ENCODE assay signal across 31 cellular contexts in genomic region chr3:152853196-152853595, GRCh38. TPM values are rescaled to one million over a fixed set of nuclear protein-coding genes. Genes with fewer than 3 reads are reported as not detected.
DNase-seq lines count a peak whose midpoint lies in the region; ATAC-seq and TF ChIP-seq lines count a peak whose summit lies in the region.
"Had no signal": no experiment of that assay in that cellular context is flagged by ENCODE, and none has a peak within 500 bp of the region (broad histone marks: within the 10 kb centered on the region; RNA-seq: fewer than 3 reads in every experiment).

No MANE protein-coding gene starts in this region.

- H3K9me1 ChIP-seq in IMR-90 (ENCODE audit: insufficient read depth, low read length): no peaks in the 10 kb centered on the region

- no peak overlapping the region for H2AK5ac ChIP-seq in IMR-90 (ENCODE audit: low read depth, low read length)

- H2AK9ac ChIP-seq in IMR-90 (replicated peaks; ENCODE audit: low read depth, low read length, poor library complexity): no peak overlapping the region

- in situ Hi-C loops in IMR-90 (cut with MboI; ENCODE audit: low sequenced_read_pairs): no loop called here

- no peak for ATAC-seq in IMR-90 (ENCODE audit: low read depth)
- no peak for ATAC-seq in HG03460 (IDR thresholded peaks at IDR 0.05; ENCODE audit: unreplicated experiment)
- ATAC-seq in HG03097 (IDR thresholded peaks at IDR 0.05; ENCODE audit: low FRiP score, unreplicated experiment): no peak
- ATAC-seq: activated naive CD8-positive, alpha-beta T cell treated with anti-CD3 and anti-CD28 coated beads, Interleukin-2, amount 50 U/mL, for 24 hours; naive thymus-derived CD4-positive, alpha-beta T cell; right lobe of liver; stimulated activated naive CD8-positive, alpha-beta T cell treated with anti-CD3 and anti-CD28 coated beads, Interleukin-15, amount 100 ng/mL, for 72 hours had no signal

- no peak overlapping the region for H3K4ac ChIP-seq in IMR-90 (ENCODE audit: low read depth, low read length)

- no CpG with 5 or more reads among the region's 2 CpGs for WGBS in IMR-90 (ENCODE audit: extremely low coverage in 2 of 2, insufficient read length in 1 of 2), 2 experiments

- TF ChIP-seq RAD21 in IMR-90 (IDR thresholded peaks at IDR 0.05; ENCODE audit: low read length): no peak

- H3K4me2 ChIP-seq in IMR-90 (ENCODE audit: low read depth, low read length): no peak overlapping the region
- H3K4me2 ChIP-seq: KMS-11, PC-9 had no signal

- H4K8ac ChIP-seq in IMR-90 (ENCODE audit: low read depth in 2 of 2, low read length in 2 of 2): no peak overlapping the region

- H2BK120ac ChIP-seq in IMR-90 (ENCODE audit: low read depth, low read length): no peak overlapping the region

- no peak overlapping the region for H3K9ac ChIP-seq in IMR-90 (ENCODE audit: low read depth, low read length)
- H3K9ac ChIP-seq: KMS-11 had no signal

- H3K79me1 ChIP-seq in IMR-90 (ENCODE audit: low read depth in 1 of 2, low read length in 2 of 2): no peaks in the 10 kb centered on the region

- no peak overlapping the region for H4K91ac ChIP-seq in IMR-90 (ENCODE audit: insufficient read depth, low read depth, low read length)

- H3K23ac ChIP-seq in IMR-90 (ENCODE audit: low read depth, low read length): no peak overlapping the region

- no peak overlapping the region for H2BK20ac ChIP-seq in IMR-90 (ENCODE audit: low read depth, low read length)

- DNase-seq in IMR-90: peak; percentile 4
- DNase-seq in epithelial cell of esophagus (ENCODE audit: low read depth): peak; percentile 57
- peak; percentile 18 for DNase-seq in foreskin melanocyte
- DNase-seq in WERI-Rb-1: no peak
- DNase-seq in superior temporal gyrus (ENCODE audit: extremely low spot score): no peak
- DNase-seq: activated CD4-positive, alpha-beta memory T cell treated with anti-CD3 and anti-CD28 coated beads, Interleukin-2, amount 10 ng/mL, durations not matched to agents 7 days and 5 days; activated CD4-positive, alpha-beta T cell treated with anti-CD3 and anti-CD28 coated beads for 1 hour; activated CD8-positive, alpha-beta memory T cell treated with anti-CD3 and anti-CD28 coated beads, Interleukin-2, amount 50 U/mL, for 4 hours; activated naive CD4-positive, alpha-beta T cell; activated naive CD8-positive, alpha-beta T cell treated with anti-CD3 and anti-CD28 coated beads, Interleukin-2, amount 50 U/mL, for 24 hours; CD4-positive, alpha-beta T cell; cerebellar nuclear complex; DND-41; esophagus squamous epithelium; GOT3; head of caudate nucleus; HFFc6; naive thymus-derived CD4-positive, alpha-beta T cell; NCI-H2029; NCI-H524 treated with DMSO at 0.1 percent for 48 hours; PC-9; right lobe of liver; stimulated activated CD4-positive, alpha-beta T cell treated with anti-CD3 and anti-CD28 coated beads, Interleukin-12 subunit alpha, Interleukin-12 subunit beta, amount 100 ng/mL, for 4 hours; stimulated activated CD4-positive, alpha-beta T cell treated with anti-CD3 and anti-CD28 coated beads, Interleukin-2, amount 100 ng/mL, for 48 hours; stimulated activated naive CD8-positive, alpha-beta T cell treated with anti-CD3 and anti-CD28 coated beads, Interleukin-15, amount 100 ng/mL, for 72 hours; thyroid gland had no signal

- dilution Hi-C loops in IMR-90 (cut with HindIII; ENCODE audit: low sequenced_read_pairs, unreplicated experiment): no loop called here

- no peaks in the 10 kb centered on the region for H3K4me1 ChIP-seq in IMR-90 (ENCODE audit: control insufficient read depth, insufficient read depth, low read length)
- H3K4me1 ChIP-seq: right lobe of liver, thyroid gland had no signal

- H3K36me3 ChIP-seq in IMR-90 (ENCODE audit: control insufficient read depth, insufficient read depth, low read length): no peaks in the 10 kb centered on the region
- no peaks in the 10 kb centered on the region for H3K36me3 ChIP-seq in WERI-Rb-1
- H3K36me3 ChIP-seq: esophagus squamous epithelium, neutrophil, right lobe of liver, thyroid gland had no signal

- no peak overlapping the region for H4K5ac ChIP-seq in IMR-90 (ENCODE audit: low read depth, low read length)

- CTCF ChIA-PET in IMR-90 (lab: Yijun Ruan, JAX): no interaction called here

- BruUV-seq in IMR-90 (replicated peaks; lab: Mats Ljungman, UMichigan): no TSS peak

- no peak overlapping the region for H2BK5ac ChIP-seq in IMR-90 (ENCODE audit: low read depth, low read length, poor library complexity, severe bottlenecking)

- H3K4me3 ChIP-seq in IMR-90 (ENCODE audit: insufficient read depth, low read depth, low read length) (no peak overlapping the region), epithelial cell of esophagus (ENCODE audit: low read length) (no peak overlapping the region), WERI-Rb-1 (ENCODE audit: low read depth, low read length) (no peak overlapping the region)
- H3K4me3 ChIP-seq: esophagus squamous epithelium, PC-9, right lobe of liver, SK-N-MC, thyroid gland had no signal

- no peak overlapping the region for H3K14ac ChIP-seq in IMR-90 (replicated peaks; ENCODE audit: low read depth, low read length)

- no peak for TF ChIP-seq POLR2A in IMR-90 (IDR thresholded peaks at IDR 0.05; ENCODE audit: low read depth, low read length)

- TF ChIP-seq CTCF in IMR-90 (conservative IDR thresholded peaks at IDR 0.05; ENCODE audit: low read depth, low read length) (no peak), epithelial cell of esophagus (IDR thresholded peaks at IDR 0.05; ENCODE audit: insufficient read depth, low read depth, low read length, missing control alignments) (no peak), WERI-Rb-1 (IDR thresholded peaks at IDR 0.05; ENCODE audit: low read depth, low read length) (no peak)

- H3K27me3 ChIP-seq in IMR-90 (ENCODE audit: control insufficient read depth, insufficient read depth, low read length): no peaks in the 10 kb centered on the region
- no peaks in the 10 kb centered on the region for H3K27me3 ChIP-seq in WERI-Rb-1 (ENCODE audit: insufficient read depth, low read depth, severe bottlenecking)
- H3K27me3 ChIP-seq: esophagus squamous epithelium, neutrophil, right lobe of liver, thyroid gland had no signal

- H2AFZ ChIP-seq in IMR-90 (replicated peaks; ENCODE audit: low read length, poor library complexity): no peak overlapping the region
- H2AFZ ChIP-seq: PC-9 had no signal

- no peak overlapping the region for H3K18ac ChIP-seq in IMR-90 (ENCODE audit: low read depth, low read length)

- H2BK15ac ChIP-seq in IMR-90 (ENCODE audit: low read depth, low read length): no peak overlapping the region

- H3K9me3 ChIP-seq in IMR-90 (ENCODE audit: control insufficient read depth, insufficient read depth, low read length) (no peaks in the 10 kb centered on the region), WERI-Rb-1 (ENCODE audit: severe bottlenecking) (no peaks in the 10 kb centered on the region)
- H3K9me3 ChIP-seq: esophagus squamous epithelium, neutrophil, right lobe of liver, thyroid gland had no signal

- H3K27ac ChIP-seq in IMR-90 (ENCODE audit: insufficient read depth, low read length) (no peak overlapping the region), WERI-Rb-1 (no peak overlapping the region)
- H3K27ac ChIP-seq: esophagus squamous epithelium, KMS-11, neutrophil, PC-9, right lobe of liver, SK-N-MC, thyroid gland had no signal

- intact Hi-C loops in IMR-90 (cut with micrococcal nuclease): no loop called here

- no peaks in the 10 kb centered on the region for H4K20me1 ChIP-seq in IMR-90 (ENCODE audit: insufficient read depth, low read length)

- H3K56ac ChIP-seq in IMR-90 (ENCODE audit: extremely low read depth, insufficient read depth, low read length): no peak overlapping the region

- POLR2A ChIA-PET in IMR-90 (lab: Charles Lee; ENCODE audit: unreplicated experiment): no interaction called here

TF ChIP-seq in IMR-90, 13 proteins besides CTCF, POLR2A, EP300 and RAD21:
- no peak for TF ChIP-seq MXI1 (IDR thresholded peaks at IDR 0.05; ENCODE audit: borderline replicate concordance, low read depth, low read length)
- TF ChIP-seq RFX5 (IDR thresholded peaks at IDR 0.05; ENCODE audit: low read depth, low read length): no peak
- no peak for TF ChIP-seq MAFK (IDR thresholded peaks at IDR 0.05; ENCODE audit: low read depth, low read length)
- TF ChIP-seq, protein P1, sequence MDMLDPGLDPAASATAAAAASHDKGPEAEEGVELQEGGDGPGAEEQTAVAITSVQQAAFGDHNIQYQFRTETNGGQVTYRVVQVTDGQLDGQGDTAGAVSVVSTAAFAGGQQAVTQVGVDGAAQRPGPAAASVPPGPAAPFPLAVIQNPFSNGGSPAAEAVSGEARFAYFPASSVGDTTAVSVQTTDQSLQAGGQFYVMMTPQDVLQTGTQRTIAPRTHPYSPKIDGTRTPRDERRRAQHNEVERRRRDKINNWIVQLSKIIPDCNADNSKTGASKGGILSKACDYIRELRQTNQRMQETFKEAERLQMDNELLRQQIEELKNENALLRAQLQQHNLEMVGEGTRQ (IDR thresholded peaks at IDR 0.05; ENCODE audit: low read depth, low read length): no peak
- TF ChIP-seq CEBPB (IDR thresholded peaks at IDR 0.05; ENCODE audit: low read depth, low read length): no peak
- TF ChIP-seq SMC3 (IDR thresholded peaks at IDR 0.05; ENCODE audit: low read depth, low read length): no peak
- TF ChIP-seq CHD1 (IDR thresholded peaks at IDR 0.05; ENCODE audit: low read depth, low read length): no peak
- TF ChIP-seq BHLHE40 (IDR thresholded peaks at IDR 0.05; ENCODE audit: low read depth, low read length): no peak
- TF ChIP-seq, protein P2, sequence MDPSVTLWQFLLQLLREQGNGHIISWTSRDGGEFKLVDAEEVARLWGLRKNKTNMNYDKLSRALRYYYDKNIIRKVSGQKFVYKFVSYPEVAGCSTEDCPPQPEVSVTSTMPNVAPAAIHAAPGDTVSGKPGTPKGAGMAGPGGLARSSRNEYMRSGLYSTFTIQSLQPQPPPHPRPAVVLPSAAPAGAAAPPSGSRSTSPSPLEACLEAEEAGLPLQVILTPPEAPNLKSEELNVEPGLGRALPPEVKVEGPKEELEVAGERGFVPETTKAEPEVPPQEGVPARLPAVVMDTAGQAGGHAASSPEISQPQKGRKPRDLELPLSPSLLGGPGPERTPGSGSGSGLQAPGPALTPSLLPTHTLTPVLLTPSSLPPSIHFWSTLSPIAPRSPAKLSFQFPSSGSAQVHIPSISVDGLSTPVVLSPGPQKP (IDR thresholded peaks at IDR 0.05; ENCODE audit: borderline replicate concordance, low read depth, low read length): no peak
- no peak for TF ChIP-seq FOS (IDR thresholded peaks at IDR 0.05; ENCODE audit: low read depth, low read length)
- TF ChIP-seq MAZ (IDR thresholded peaks at IDR 0.05; ENCODE audit: borderline replicate concordance, low read depth, low read length): no peak
- no peak for TF ChIP-seq NFE2L2 (IDR thresholded peaks at IDR 0.05; ENCODE audit: low read depth, low read length)
- no peak for TF ChIP-seq RCOR1 (IDR thresholded peaks at IDR 0.05; ENCODE audit: insufficient replicate concordance, low read length)

RNA-seq across cellular contexts. Expression of gene P2RY1, which starts 18.3 kb away (rescaled TPM):
- under 0.01 TPM in 1 of 2 replicates, not detected in the other for total RNA-seq in IMR-90 (2012; rRNA removed)
- not detected in 2 replicates for polyA plus RNA-seq in IMR-90 (2012; rRNA removed)
- polyA plus RNA-seq in IMR-90 (2012; cell fraction: cytosol; rRNA removed): 0.01 TPM in 1 of 2 replicates, not detected in the other
- not detected in 2 replicates for polyA plus RNA-seq in IMR-90 (2012; cell fraction: nucleus; rRNA removed; ENCODE audit: low replicate concordance)
- total RNA-seq: HFFc6 had no signal

Comparison
In these comparisons a context has a peak if more than half of its experiments do, and no peak if none do; other contexts are left out.
1. DNase-seq: peak in IMR-90 (single experiment), epithelial cell of esophagus (single experiment) and foreskin melanocyte (single experiment); none in WERI-Rb-1 (single experiment) and superior temporal gyrus (single experiment).